ENCODE assay signal across 8 cellular contexts in the genomic region with DNA sequence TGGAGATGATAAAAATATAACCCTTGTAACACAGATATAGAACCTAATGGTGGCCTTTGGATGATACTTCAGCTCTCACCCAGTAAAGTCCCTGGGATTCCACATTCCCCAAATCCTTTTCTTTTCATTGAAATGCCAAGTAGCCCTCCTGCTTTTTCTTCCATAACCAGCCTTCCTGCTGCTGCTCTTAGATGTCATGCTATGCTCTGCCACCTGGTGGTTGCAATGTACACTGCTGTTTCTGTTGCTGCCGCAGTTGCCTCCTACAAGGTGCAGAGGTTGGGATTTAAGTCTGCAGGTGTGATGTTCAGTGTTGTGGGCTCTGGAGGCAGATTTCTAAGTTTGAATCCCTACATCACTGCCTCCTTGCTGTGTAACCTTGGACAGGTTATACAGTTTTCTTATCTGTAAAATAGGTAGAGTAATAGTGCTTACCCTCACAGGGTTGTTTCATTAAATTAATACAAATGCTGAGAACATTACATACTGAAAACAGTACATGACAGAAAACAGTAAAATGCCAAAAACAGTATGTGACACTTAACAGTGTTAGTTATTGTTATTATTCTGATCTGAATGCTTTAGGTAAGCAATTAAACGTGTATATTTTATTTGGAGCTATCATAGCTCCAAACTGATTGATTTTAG.
DNase-seq lines count a peak whose midpoint lies in the region; ATAC-seq and FAIRE-seq lines count a peak whose summit lies in the region.

No MANE protein-coding gene starts in this region.

- peak; percentile 80 for DNase-seq in GM03348 (ENCODE audit: low spot score)
- peak; percentile 42 to 67 for DNase-seq in NCI-H1930 (lab: John Stamatoyannopoulos, UW)
- DNase-seq in T1000 (lab: John Stamatoyannopoulos, UW): peak; percentile 42
- DNase-seq in astrocyte of the hippocampus (ENCODE audit: low read depth, low spot score): peak; percentile 91
- peak in 45 of 51 donors; percentile 1 to 83 (median 49) for DNase-seq in hypothalamus (lab: John Stamatoyannopoulos, UW)
- DNase-seq in small intestine: peak; percentile 77

- H3K9me3 ChIP-seq in small intestine (ENCODE audit: control insufficient read depth, low read depth): no peaks in the 10 kb centered on the region

- 36 to 44% (median 43%) methylated on average over 2 of the region's 2 CpGs for WGBS in small intestine, 3 donors

- no peak for FAIRE-seq in small intestine (lab: Jason Lieb, UNC)

- no peaks in the 10 kb centered on the region for H3K36me3 ChIP-seq in small intestine (ENCODE audit: control insufficient read depth in 2 of 2, insufficient read depth in 2 of 2, low read length in 2 of 2)

- ATAC-seq in HG02642 (IDR thresholded peaks at IDR 0.05; ENCODE audit: poor library complexity, unreplicated experiment) (peak; percentile 74), GM19023 (IDR thresholded peaks at IDR 0.05; ENCODE audit: unreplicated experiment) (no peak)

- no peaks in the 10 kb centered on the region for H3K4me1 ChIP-seq in small intestine (ENCODE audit: control insufficient read depth in 2 of 2, insufficient read depth in 1 of 2, low read depth in 1 of 2, low read length in 1 of 2)

- H3K4me3 ChIP-seq in small intestine (ENCODE audit: low read depth in 1 of 2, low read length in 2 of 2): no peak overlapping the region

- H3K27me3 ChIP-seq in small intestine (ENCODE audit: control insufficient read depth in 2 of 2, insufficient read depth in 2 of 2, low read length in 2 of 2): no peaks in the 10 kb centered on the region

- no peak overlapping the region for H3K27ac ChIP-seq in small intestine (ENCODE audit: low read depth in 1 of 2, low read length in 1 of 2)
